ENCODE assay signal across 7 cellular contexts in genomic region chr2:44044281-44044720, GRCh38. TPM values are rescaled to one million over a fixed set of nuclear protein-coding genes. Genes with fewer than 3 reads are reported as not detected.
DNase-seq lines count a peak whose midpoint lies in the region; ATAC-seq and TF ChIP-seq lines count a peak whose summit lies in the region.

No MANE protein-coding gene starts in this region.

- H3K27ac ChIP-seq in adrenal gland (no peak overlapping the region), left ventricle myocardium inferior (replicated peaks) (no peak overlapping the region), sigmoid colon (no peak overlapping the region)

- WGBS in adrenal gland, 4 donors: 0 to 11% (median 5%) methylated on average over 5 to 10 of the region's 10 CpGs
- WGBS in sigmoid colon, 2 donors: 2 to 4% methylated on average over 10 of the region's 10 CpGs

- POLR2A ChIA-PET in T-cell (lab: Charles Lee): interaction anchor here in 1 of 2 donors (0.7 kb wide), 1 partner anchor 64 kb away, joined by 4 read pairs; no protein-coding TSS in a partner anchor

- H3K27ac Mint-ChIP-seq in T-cell: no peak overlapping the region

- H3K36me3 Mint-ChIP-seq in T-cell: no peaks in the 10 kb centered on the region

- H3K9me3 ChIP-seq in adrenal gland (replicated peaks in 1 of 3) (no peaks in the 10 kb centered on the region), left ventricle myocardium inferior (replicated peaks) (no peaks in the 10 kb centered on the region), sigmoid colon (no peaks in the 10 kb centered on the region)

- H3K4me1 Mint-ChIP-seq in T-cell: peaks cover 2 to 6% (median 5%) of the 10 kb centered on the region in 3 donors

- TF ChIP-seq POLR2A in adrenal gland (IDR thresholded peaks at IDR 0.05) (no peak), sigmoid colon (IDR thresholded peaks at IDR 0.05) (no peak)

- peak; percentile 66 to 87 (median 84) for TF ChIP-seq CTCF in adrenal gland (IDR thresholded peaks at IDR 0.05)
- peak; percentile 76 for TF ChIP-seq CTCF in left ventricle myocardium inferior (IDR thresholded peaks at IDR 0.05; ENCODE audit: borderline replicate concordance)
- peak; percentile 47 to 80 (median 70) for TF ChIP-seq CTCF in sigmoid colon (IDR thresholded peaks at IDR 0.05)

- H3K27me3 Mint-ChIP-seq in T-cell: no peaks in the 10 kb centered on the region

- ATAC-seq in GM18502 (IDR thresholded peaks at IDR 0.05; ENCODE audit: poor library complexity, unreplicated experiment) (peak; percentile 99), HG02885 (IDR thresholded peaks at IDR 0.05; ENCODE audit: poor library complexity, unreplicated experiment) (peak; percentile 99), T-cell (replicated peaks in 1 of 4) (peak; percentile 96 to 100 (median 99))

- H3K27me3 ChIP-seq in adrenal gland (no peaks in the 10 kb centered on the region), left ventricle myocardium inferior (ENCODE audit: low read depth) (peaks cover 16% of the 10 kb centered on the region), sigmoid colon (no peaks in the 10 kb centered on the region)

- no peak overlapping the region for H3K4me3 ChIP-seq in adrenal gland
- H3K4me3 ChIP-seq in left ventricle myocardium inferior: no peak overlapping the region
- H3K4me3 ChIP-seq in sigmoid colon: no peak overlapping the region

- no peak overlapping the region for H3K4me3 Mint-ChIP-seq in T-cell

- H3K9me3 Mint-ChIP-seq in T-cell: no peaks in the 10 kb centered on the region

- peak; percentile 82 for DNase-seq in NCI-H1694 (lab: John Stamatoyannopoulos, UW)
- DNase-seq in T-cell: peak; percentile 42 to 78 (median 67)
- peak; percentile 82 to 92 (median 89) for DNase-seq in adrenal gland
- peak; percentile 52 for DNase-seq in left ventricle myocardium inferior
- peak; percentile 87 for DNase-seq in sigmoid colon

- TF ChIP-seq EP300 in sigmoid colon (IDR thresholded peaks at IDR 0.05): no peak

- H3K4me1 ChIP-seq in adrenal gland (replicated peaks in 1 of 2): peaks cover 0 to 6% of the 10 kb centered on the region in 2 donors
- no peaks in the 10 kb centered on the region for H3K4me1 ChIP-seq in left ventricle myocardium inferior
- H3K4me1 ChIP-seq in sigmoid colon: peaks cover 0 to 6% (median 0%) of the 10 kb centered on the region in 4 donors

- no peaks in the 10 kb centered on the region for H3K36me3 ChIP-seq in adrenal gland (replicated peaks in 1 of 2)
- H3K36me3 ChIP-seq in left ventricle myocardium inferior: no peaks in the 10 kb centered on the region
- H3K36me3 ChIP-seq in sigmoid colon: no peaks in the 10 kb centered on the region

- intact Hi-C loops in adrenal gland (cut with DNase I) (loop anchor here in 1 of 2 donors (10.0 kb wide), 1 partner anchor 910 kb away; no protein-coding TSS in a partner anchor), left ventricle myocardium inferior (cut with micrococcal nuclease) (no loop called here), sigmoid colon (cut with DNase I) (loop anchor here (2.0 to 10.0 kb wide), 3 partner anchors 248 to 910 kb away; no protein-coding TSS in a partner anchor)

- CTCF ChIA-PET in T-cell (lab: Charles Lee): interaction anchor here (0.6 to 1.7 kb wide), 22 partner anchors 8 to 1721 kb away, joined by 3 to 18 read pairs (median 4); partner anchors contain the start of genes CAMKMT (in 1 of the 2) and PREPL (in 1 of the 2)

RNA-seq across cellular contexts. Expression of gene LRPPRC, which starts 48.5 kb away (rescaled TPM):
- total RNA-seq in T-cell (10 to 100 TPM; 53.8 to 66.4 (median 59.5) TPM), adrenal gland (10 to 100 TPM; 40.6 to 95.7 (median 71.7) TPM), left ventricle myocardium inferior (85.8 TPM), sigmoid colon (10 to 100 TPM; 49.7 to 65.7 (median 55.8) TPM)
- polyA plus RNA-seq in adrenal gland (100 to 1,000 TPM in 1 of 3 donors, 10 to 100 TPM in 2; 18.3 to 113 (median 24.6) TPM), sigmoid colon (10 to 100 TPM; 22.2 to 48.8 (median 24.0) TPM)
